In the genomic region with DNA sequence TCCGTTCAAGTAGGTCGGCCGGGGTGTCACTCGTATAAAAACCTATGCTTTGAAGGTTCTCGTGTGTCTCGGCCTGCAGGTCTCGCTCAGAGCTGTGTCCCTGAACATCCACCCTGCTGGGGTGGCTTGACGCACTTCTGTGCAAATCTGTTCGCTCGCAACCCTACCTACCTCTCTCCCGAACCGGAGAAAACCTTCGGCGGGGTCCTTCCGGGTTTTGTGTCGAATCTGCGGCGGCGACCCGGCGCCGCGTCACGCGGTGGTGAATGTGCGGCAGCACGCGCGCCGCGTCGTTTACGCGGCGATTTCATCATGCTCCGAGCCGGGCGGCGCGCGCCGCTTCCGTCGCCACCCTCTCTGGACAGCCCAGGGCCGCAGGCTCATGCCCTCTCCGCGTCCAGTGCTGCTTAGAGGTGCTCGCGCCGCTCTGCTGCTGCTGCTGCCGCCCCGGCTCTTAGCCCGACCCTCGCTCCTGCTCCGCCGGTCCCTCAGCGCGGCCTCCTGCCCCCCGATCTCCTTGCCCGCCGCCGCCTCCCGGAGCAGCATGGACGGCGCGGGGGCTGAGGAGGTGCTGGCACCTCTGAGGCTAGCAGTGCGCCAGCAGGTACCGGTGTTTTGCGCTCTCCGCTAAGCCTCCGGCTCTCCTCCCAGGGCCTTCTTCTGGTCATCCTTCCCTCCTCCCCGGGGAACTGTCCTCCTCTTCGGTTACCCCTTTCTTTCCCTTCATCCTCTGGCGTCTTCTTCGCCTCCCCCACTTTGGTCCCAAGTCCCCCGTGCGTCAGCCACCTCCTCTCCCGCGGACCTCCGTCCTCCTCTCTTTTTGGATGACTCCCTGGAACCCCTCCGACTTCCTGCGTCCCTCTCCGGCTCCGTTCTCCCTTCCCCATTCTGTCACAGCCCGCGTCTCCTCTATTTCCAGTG, we compare ENCODE assay signal across 8 cellular contexts. TPM values are rescaled to one million over a fixed set of nuclear protein-coding genes. Genes with fewer than 3 reads are reported as not detected.
A peak's percentile ranks its signal among the peaks of the same experiment; 100 is the strongest.
DNase-seq lines count a peak whose midpoint lies in the region; ATAC-seq and TF ChIP-seq lines count a peak whose summit lies in the region.

A gene with protein sequence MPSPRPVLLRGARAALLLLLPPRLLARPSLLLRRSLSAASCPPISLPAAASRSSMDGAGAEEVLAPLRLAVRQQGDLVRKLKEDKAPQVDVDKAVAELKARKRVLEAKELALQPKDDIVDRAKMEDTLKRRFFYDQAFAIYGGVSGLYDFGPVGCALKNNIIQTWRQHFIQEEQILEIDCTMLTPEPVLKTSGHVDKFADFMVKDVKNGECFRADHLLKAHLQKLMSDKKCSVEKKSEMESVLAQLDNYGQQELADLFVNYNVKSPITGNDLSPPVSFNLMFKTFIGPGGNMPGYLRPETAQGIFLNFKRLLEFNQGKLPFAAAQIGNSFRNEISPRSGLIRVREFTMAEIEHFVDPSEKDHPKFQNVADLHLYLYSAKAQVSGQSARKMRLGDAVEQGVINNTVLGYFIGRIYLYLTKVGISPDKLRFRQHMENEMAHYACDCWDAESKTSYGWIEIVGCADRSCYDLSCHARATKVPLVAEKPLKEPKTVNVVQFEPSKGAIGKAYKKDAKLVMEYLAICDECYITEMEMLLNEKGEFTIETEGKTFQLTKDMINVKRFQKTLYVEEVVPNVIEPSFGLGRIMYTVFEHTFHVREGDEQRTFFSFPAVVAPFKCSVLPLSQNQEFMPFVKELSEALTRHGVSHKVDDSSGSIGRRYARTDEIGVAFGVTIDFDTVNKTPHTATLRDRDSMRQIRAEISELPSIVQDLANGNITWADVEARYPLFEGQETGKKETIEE (plus strand): TSS at position 339 of the 921 bp plus-strand sequence. CDS start 44 bp downstream, at position 383.

- TF ChIP-seq CTCF in LNCaP clone FGC (IDR thresholded peaks at IDR 0.05; ENCODE audit: control insufficient read depth, extremely low read depth, insufficient read depth) (no peak), RWPE2 (IDR thresholded peaks at IDR 0.05; ENCODE audit: poor library complexity, severe bottlenecking) (no peak), fibroblast of mammary gland (conservative IDR thresholded peaks at IDR 0.05; ENCODE audit: control insufficient read depth, insufficient read depth, low read depth, low read length) (no peak), natural killer cell (IDR thresholded peaks at IDR 0.05) (no peak)

- ATAC-seq in RWPE2 (ENCODE audit: low read depth) (peak; percentile 88), natural killer cell (peak; percentile 88 to 97 (median 93))

- peaks cover 16% of the 10 kb centered on the region for H3K4me1 ChIP-seq in RWPE2 (ENCODE audit: insufficient read depth, poor library complexity, severe bottlenecking)

- peak within 1 kb of the TSS; percentile 75 for H3K27ac ChIP-seq in RWPE2 (ENCODE audit: poor library complexity, severe bottlenecking)

- peaks cover 53% of the 10 kb centered on the region for H3K36me3 Mint-ChIP-seq in activated T-helper 2 cell treated with anti-CD3 and anti-CD28 coated beads, Interferon-gamma antibody, Interleukin-2, Interleukin-4, amounts not matched to agents 10 μg/mL and 5 μg/mL and 100 μg/mL, durations not matched to agents 14 hours and 24 hours and 36 hours (ENCODE audit: low read depth)
- no peaks in the 10 kb centered on the region for H3K36me3 Mint-ChIP-seq in natural killer cell

- no peaks in the 10 kb centered on the region for H3K27me3 Mint-ChIP-seq in activated T-helper 2 cell treated with anti-CD3 and anti-CD28 coated beads, Interferon-gamma antibody, Interleukin-2, Interleukin-4, amounts not matched to agents 10 μg/mL and 5 μg/mL and 100 μg/mL, durations not matched to agents 14 hours and 24 hours and 36 hours (ENCODE audit: low read depth)
- H3K27me3 Mint-ChIP-seq in natural killer cell (ENCODE audit: low read depth in 2 of 2), result no peaks in the 10 kb centered on the region

- intact Hi-C loops in activated T-helper 2 cell treated with anti-CD3 and anti-CD28 coated beads, Interferon-gamma antibody, Interleukin-2, Interleukin-4, amounts not matched to agents 10 μg/mL and 5 μg/mL and 100 μg/mL, durations not matched to agents 14 hours and 24 hours and 36 hours (cut with micrococcal nuclease), result loop anchor here (2.0 to 10.0 kb wide), 7 partner anchors 18 to 568 kb away; a partner anchor contains a TSS
- intact Hi-C loops in natural killer cell (cut with micrococcal nuclease), result loop anchor here (2.0 kb wide), 1 partner anchor 568 kb away; a partner anchor contains a TSS

- no peaks in the 10 kb centered on the region for H3K27me3 ChIP-seq in RWPE2 (ENCODE audit: insufficient read depth, poor library complexity, severe bottlenecking)

- H3K27ac Mint-ChIP-seq in activated T-helper 2 cell treated with anti-CD3 and anti-CD28 coated beads, Interferon-gamma antibody, Interleukin-2, Interleukin-4, amounts not matched to agents 10 μg/mL and 5 μg/mL and 100 μg/mL, durations not matched to agents 14 hours and 24 hours and 36 hours, result peak within 1 kb of the TSS; percentile 98
- peak within 1 kb of the TSS; percentile 94 to 99 for H3K27ac Mint-ChIP-seq in natural killer cell

- peaks cover 44% of the 10 kb centered on the region for H3K4me1 Mint-ChIP-seq in activated T-helper 2 cell treated with anti-CD3 and anti-CD28 coated beads, Interferon-gamma antibody, Interleukin-2, Interleukin-4, amounts not matched to agents 10 μg/mL and 5 μg/mL and 100 μg/mL, durations not matched to agents 14 hours and 24 hours and 36 hours (ENCODE audit: low read depth)
- H3K4me1 Mint-ChIP-seq in natural killer cell, result peaks cover 37 to 50% of the 10 kb centered on the region in 2 donors

- H3K4me3 Mint-ChIP-seq in activated T-helper 2 cell treated with anti-CD3 and anti-CD28 coated beads, Interferon-gamma antibody, Interleukin-2, Interleukin-4, amounts not matched to agents 10 μg/mL and 5 μg/mL and 100 μg/mL, durations not matched to agents 14 hours and 24 hours and 36 hours (ENCODE audit: low read depth), result peak within 1 kb of the TSS; percentile 98
- H3K4me3 Mint-ChIP-seq in natural killer cell, result peak within 1 kb of the TSS; percentile 96

- H3K9me3 ChIP-seq in RWPE2 (ENCODE audit: severe bottlenecking), result no peaks in the 10 kb centered on the region

- H3K36me3 ChIP-seq in RWPE2 (ENCODE audit: low read depth), result peaks cover 44% of the 10 kb centered on the region

- H3K9me3 Mint-ChIP-seq in activated T-helper 2 cell treated with anti-CD3 and anti-CD28 coated beads, Interferon-gamma antibody, Interleukin-2, Interleukin-4, amounts not matched to agents 10 μg/mL and 5 μg/mL and 100 μg/mL, durations not matched to agents 14 hours and 24 hours and 36 hours, result no peaks in the 10 kb centered on the region
- no peaks in the 10 kb centered on the region for H3K9me3 Mint-ChIP-seq in natural killer cell

- H3K4me3 ChIP-seq in LNCaP clone FGC (ENCODE audit: low read depth, low read length) (peak within 1 kb of the TSS; percentile 79), RWPE2 (ENCODE audit: severe bottlenecking) (peak within 1 kb of the TSS; percentile 66), fibroblast of mammary gland (ENCODE audit: control insufficient read depth, low read depth, low read length) (peak within 1 kb of the TSS; percentile 94)

- peak; percentile 96 for DNase-seq in ELF-1 (ENCODE audit: low read depth, low spot score)
- DNase-seq in H4 (ENCODE audit: low spot score), result peak; percentile 93
- peak; percentile 69 for DNase-seq in LNCaP clone FGC (ENCODE audit: low read depth)
- peak; percentile 82 for DNase-seq in RWPE2 (ENCODE audit: low spot score)
- peak; percentile 85 for DNase-seq in activated T-helper 2 cell treated with anti-CD3 and anti-CD28 coated beads, Interferon-gamma antibody, Interleukin-2, Interleukin-4, amounts not matched to agents 10 μg/mL and 5 μg/mL and 100 μg/mL, durations not matched to agents 14 hours and 24 hours and 36 hours (ENCODE audit: low spot score)
- peak; percentile 88 for DNase-seq in fibroblast of mammary gland (ENCODE audit: low read depth)
- DNase-seq in natural killer cell, result peak; percentile 89
- DNase-seq in stimulated activated naive CD4-positive, alpha-beta T cell (lab: John Stamatoyannopoulos, UW), result peak; percentile 82 to 90 (median 84)

RNA-seq across cellular contexts. Expression of the gene that starts here (rescaled TPM):
- total RNA-seq in H4 (2014; rRNA removed; shearing (Covaris generic)), result 344 and 405 TPM in 2 replicates
- 208 and 221 TPM in 2 replicates for total RNA-seq in activated T-helper 2 cell treated with anti-CD3 and anti-CD28 coated beads, Interferon-gamma antibody, Interleukin-2, Interleukin-4, amounts not matched to agents 10 μg/mL and 5 μg/mL and 100 μg/mL, durations not matched to agents 14 hours and 24 hours and 36 hours
- total RNA-seq in natural killer cell, result 100 to 1,000 TPM in 1 of 3 donors, 10 to 100 TPM in 2; 80.2 to 107 (median 92.4) TPM

Comparison
In these comparisons a context has a peak if more than half of its experiments do, and no peak if none do; other contexts are left out.
1. Peak in every context shown above with its lines: DNase-seq, ATAC-seq, H3K4me3 ChIP-seq and H3K27ac ChIP-seq.